1 cellular context compared by ENCODE assay signal in genomic region chr3:121692010-121692699, GRCh38.
TF ChIP-seq lines count a peak whose summit lies in the region.

No MANE protein-coding gene starts in this region.

TF ChIP-seq in HepG2, 621 proteins besides CTCF, POLR2A, EP300 and RAD21:
- TF ChIP-seq ZSCAN21 (CRISPR knock-in tag; IDR thresholded peaks at IDR 0.05; ENCODE audit: borderline replicate concordance) (no peak), HNF1A (IDR thresholded peaks at IDR 0.05; ENCODE audit: low read depth) (no peak), HNF1A (CRISPR knock-in tag; IDR thresholded peaks at IDR 0.05; ENCODE audit: borderline replicate concordance) (no peak), ZNF10 (CRISPR knock-in tag; IDR thresholded peaks at IDR 0.05; ENCODE audit: borderline replicate concordance, low read depth) (no peak), KMT2B (CRISPR knock-in tag; IDR thresholded peaks at IDR 0.05) (no peak)
- TF ChIP-seq, protein P1, sequence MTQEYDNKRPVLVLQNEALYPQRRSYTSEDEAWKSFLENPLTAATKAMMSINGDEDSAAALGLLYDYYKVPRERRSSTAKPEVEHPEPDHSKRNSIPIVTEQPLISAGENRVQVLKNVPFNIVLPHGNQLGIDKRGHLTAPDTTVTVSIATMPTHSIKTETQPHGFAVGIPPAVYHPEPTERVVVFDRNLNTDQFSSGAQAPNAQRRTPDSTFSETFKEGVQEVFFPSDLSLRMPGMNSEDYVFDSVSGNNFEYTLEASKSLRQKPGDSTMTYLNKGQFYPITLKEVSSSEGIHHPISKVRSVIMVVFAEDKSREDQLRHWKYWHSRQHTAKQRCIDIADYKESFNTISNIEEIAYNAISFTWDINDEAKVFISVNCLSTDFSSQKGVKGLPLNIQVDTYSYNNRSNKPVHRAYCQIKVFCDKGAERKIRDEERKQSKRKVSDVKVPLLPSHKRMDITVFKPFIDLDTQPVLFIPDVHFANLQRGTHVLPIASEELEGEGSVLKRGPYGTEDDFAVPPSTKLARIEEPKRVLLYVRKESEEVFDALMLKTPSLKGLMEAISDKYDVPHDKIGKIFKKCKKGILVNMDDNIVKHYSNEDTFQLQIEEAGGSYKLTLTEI (CRISPR knock-in tag; conservative IDR thresholded peaks at IDR 0.05): no peak
- TF ChIP-seq, protein P2, sequence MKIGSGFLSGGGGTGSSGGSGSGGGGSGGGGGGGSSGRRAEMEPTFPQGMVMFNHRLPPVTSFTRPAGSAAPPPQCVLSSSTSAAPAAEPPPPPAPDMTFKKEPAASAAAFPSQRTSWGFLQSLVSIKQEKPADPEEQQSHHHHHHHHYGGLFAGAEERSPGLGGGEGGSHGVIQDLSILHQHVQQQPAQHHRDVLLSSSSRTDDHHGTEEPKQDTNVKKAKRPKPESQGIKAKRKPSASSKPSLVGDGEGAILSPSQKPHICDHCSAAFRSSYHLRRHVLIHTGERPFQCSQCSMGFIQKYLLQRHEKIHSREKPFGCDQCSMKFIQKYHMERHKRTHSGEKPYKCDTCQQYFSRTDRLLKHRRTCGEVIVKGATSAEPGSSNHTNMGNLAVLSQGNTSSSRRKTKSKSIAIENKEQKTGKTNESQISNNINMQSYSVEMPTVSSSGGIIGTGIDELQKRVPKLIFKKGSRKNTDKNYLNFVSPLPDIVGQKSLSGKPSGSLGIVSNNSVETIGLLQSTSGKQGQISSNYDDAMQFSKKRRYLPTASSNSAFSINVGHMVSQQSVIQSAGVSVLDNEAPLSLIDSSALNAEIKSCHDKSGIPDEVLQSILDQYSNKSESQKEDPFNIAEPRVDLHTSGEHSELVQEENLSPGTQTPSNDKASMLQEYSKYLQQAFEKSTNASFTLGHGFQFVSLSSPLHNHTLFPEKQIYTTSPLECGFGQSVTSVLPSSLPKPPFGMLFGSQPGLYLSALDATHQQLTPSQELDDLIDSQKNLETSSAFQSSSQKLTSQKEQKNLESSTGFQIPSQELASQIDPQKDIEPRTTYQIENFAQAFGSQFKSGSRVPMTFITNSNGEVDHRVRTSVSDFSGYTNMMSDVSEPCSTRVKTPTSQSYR (CRISPR knock-in tag; IDR thresholded peaks at IDR 0.05; ENCODE audit: borderline replicate concordance): no peak
